In the genomic region with DNA sequence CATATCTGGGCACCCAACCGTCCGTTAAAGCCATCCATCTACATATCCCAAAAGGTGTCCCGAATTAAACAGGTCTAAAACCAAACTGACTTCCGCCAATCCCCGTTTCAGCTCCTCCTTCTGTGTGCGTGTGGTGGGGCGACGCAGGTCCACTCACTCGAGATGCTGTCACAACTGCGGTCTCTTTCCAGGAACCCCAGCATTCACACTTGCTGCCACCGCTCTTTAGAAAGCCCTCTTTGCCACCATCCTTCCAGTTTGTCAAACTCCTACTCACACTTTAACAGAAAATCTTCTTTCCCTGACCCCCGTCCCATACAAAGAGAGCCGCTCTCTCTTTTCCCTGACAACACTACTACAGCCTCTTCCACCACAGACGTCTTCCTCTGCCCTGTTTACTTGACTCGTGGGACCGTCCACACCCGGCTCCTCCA, we compare ENCODE assay signal across 6 cellular contexts. TPM values are rescaled to one million over a fixed set of nuclear protein-coding genes. Genes with fewer than 3 reads are reported as not detected.
DNase-seq lines count a peak whose midpoint lies in the region; ATAC-seq and TF ChIP-seq lines count a peak whose summit lies in the region.

No MANE protein-coding gene starts in this region.

- peaks cover 14% of the 10 kb centered on the region for H3K27me3 ChIP-seq in RWPE2 (ENCODE audit: insufficient read depth, poor library complexity, severe bottlenecking)

- ATAC-seq in RWPE2 (ENCODE audit: low read depth) (no peak), HG02610 (IDR thresholded peaks at IDR 0.05; ENCODE audit: unreplicated experiment) (no peak), left lobe of liver (no peak)
- ATAC-seq in stimulated activated naive CD8-positive, alpha-beta T cell treated with anti-CD3 and anti-CD28 coated beads, Interleukin-15, Interleukin-2, amounts not matched to agents 100 U/mL and 50 U/mL, for 24 hours, result peak; percentile 14

- no peaks in the 10 kb centered on the region for H3K9me3 ChIP-seq in RWPE2 (ENCODE audit: severe bottlenecking)

- TF ChIP-seq CTCF in GM12865 (IDR thresholded peaks at IDR 0.05; ENCODE audit: insufficient read depth, low read depth, low read length, missing control alignments) (no peak), RWPE2 (IDR thresholded peaks at IDR 0.05; ENCODE audit: poor library complexity, severe bottlenecking) (no peak), fibroblast of villous mesenchyme (IDR thresholded peaks at IDR 0.05; ENCODE audit: insufficient read depth, low read depth, low read length) (no peak)

- H3K36me3 ChIP-seq in RWPE2 (ENCODE audit: low read depth), result peaks cover 36% of the 10 kb centered on the region

- H3K4me1 ChIP-seq in RWPE2 (ENCODE audit: insufficient read depth, poor library complexity, severe bottlenecking), result peaks cover 3% of the 10 kb centered on the region

- H3K27ac ChIP-seq in RWPE2 (ENCODE audit: poor library complexity, severe bottlenecking), result no peak overlapping the region

- H3K4me3 ChIP-seq in GM12865 (ENCODE audit: low read depth, low read length), result peak overlapping the region; percentile 99
- peak overlapping the region; percentile 67 for H3K4me3 ChIP-seq in RWPE2 (ENCODE audit: severe bottlenecking)
- H3K4me3 ChIP-seq in fibroblast of villous mesenchyme (ENCODE audit: low read depth, low read length), result peak overlapping the region; percentile 99

- peak; percentile 47 for DNase-seq in GM12865 (ENCODE audit: low read depth)
- DNase-seq in RWPE2 (ENCODE audit: low spot score), result no peak
- DNase-seq in fibroblast of villous mesenchyme (ENCODE audit: low read depth), result peak; percentile 16
- peak; percentile 44 for DNase-seq in stimulated activated naive CD8-positive, alpha-beta T cell treated with anti-CD3 and anti-CD28 coated beads, Interleukin-15, Interleukin-2, amounts not matched to agents 100 U/mL and 50 U/mL, for 24 hours
- DNase-seq in left lobe of liver (ENCODE audit: low spot score), result no peak

RNA-seq across cellular contexts. Expression of gene ESS2, which starts 0.5 kb away (rescaled TPM):
- total RNA-seq in fibroblast of villous mesenchyme, result 10.6 and 12.5 TPM in 2 replicates
- 5.2 TPM for total RNA-seq in left lobe of liver

RNA-seq across cellular contexts. Expression of gene GSC2, which starts 6.1 kb away (rescaled TPM):
- total RNA-seq in fibroblast of villous mesenchyme (not detected in 2 replicates), left lobe of liver (not detected)

RNA-seq across cellular contexts. Expression of gene TSSK2, which starts 12.9 kb away (rescaled TPM):
- total RNA-seq in fibroblast of villous mesenchyme (under 0.01 TPM in 1 of 2 replicates, not detected in the other), left lobe of liver (not detected)

RNA-seq across cellular contexts. Expression of gene DGCR2, which starts 21.8 kb away (rescaled TPM):
- total RNA-seq in fibroblast of villous mesenchyme (44.8 and 53.5 TPM in 2 replicates), left lobe of liver (30.5 TPM)

RNA-seq across cellular contexts. Expression of gene SLC25A1, which starts 34.6 kb away (rescaled TPM):
- total RNA-seq in fibroblast of villous mesenchyme, result 115 and 148 TPM in 2 replicates
- 152 TPM for total RNA-seq in left lobe of liver

Comparison
In these comparisons a context has a peak if more than half of its experiments do, and no peak if none do; other contexts are left out.
1. DNase-seq: peak in GM12865 (single experiment), fibroblast of villous mesenchyme (single experiment) and stimulated activated naive CD8-positive, alpha-beta T cell treated with anti-CD3 and anti-CD28 coated beads, Interleukin-15, Interleukin-2, amounts not matched to agents 100 U/mL and 50 U/mL, for 24 hours (single experiment); none in RWPE2 (single experiment) and left lobe of liver (single experiment).
2. Peak in every context shown above with its lines, with median percentiles within 50 percentile points of each other: H3K4me3 ChIP-seq.